1 cellular context compared by ENCODE assay signal in genomic region chr6:10720229-10720959, GRCh38.
TF ChIP-seq lines count a peak whose summit lies in the region.

No MANE protein-coding gene starts in this region.

TF ChIP-seq in HepG2, 621 proteins besides CTCF, POLR2A, EP300 and RAD21 (continued from another document and continues in another):
- TF ChIP-seq THAP7 (CRISPR knock-in tag; IDR thresholded peaks at IDR 0.05) (peak; percentile 89; the same call in 1 of the 2 replicates), ZNF710 (CRISPR knock-in tag; IDR thresholded peaks at IDR 0.05; ENCODE audit: borderline replicate concordance) (no peak), RBM39 (IDR thresholded peaks at IDR 0.05; ENCODE audit: low read depth, low read length, poor library complexity, severe bottlenecking) (peak; percentile 50), HIC2 (CRISPR knock-in tag; IDR thresholded peaks at IDR 0.05; ENCODE audit: low read depth) (peak; percentile 41; the same call in 1 of the 2 replicates), IRF2 (CRISPR knock-in tag; IDR thresholded peaks at IDR 0.05) (no peak), CEBPG (CRISPR knock-in tag; IDR thresholded peaks at IDR 0.05) (no peak), IKZF5 (CRISPR knock-in tag; IDR thresholded peaks at IDR 0.05) (no peak), ZMYM4 (CRISPR knock-in tag; IDR thresholded peaks at IDR 0.05) (0 out of 2 replicates have a peak, but pooled peaks have one; percentile 11), NFE2L1 (CRISPR knock-in tag; IDR thresholded peaks at IDR 0.05; ENCODE audit: borderline replicate concordance) (0 out of 2 replicates have a peak, but pooled peaks have one; percentile 7), ZNF772 (CRISPR knock-in tag; IDR thresholded peaks at IDR 0.05) (peak; percentile 13; the same call in 1 of the 2 replicates), HOXA9 (CRISPR knock-in tag; IDR thresholded peaks at IDR 0.05; ENCODE audit: borderline replicate concordance) (0 out of 2 replicates have a peak, but pooled peaks have one; percentile 59), NKX3-1 (CRISPR knock-in tag; IDR thresholded peaks at IDR 0.05) (peak; percentile 73), KLF9 (CRISPR knock-in tag; IDR thresholded peaks at IDR 0.05; ENCODE audit: low read depth) (peak; percentile 84; the same call in 1 of the 2 replicates), ARID2 (CRISPR knock-in tag; IDR thresholded peaks at IDR 0.05; ENCODE audit: borderline replicate concordance) (no peak), HMGXB4 (CRISPR knock-in tag; IDR thresholded peaks at IDR 0.05; ENCODE audit: borderline replicate concordance in 1 of 2, low read depth in 1 of 2) (peak; percentile 72 to 77; a peak in 2 of 4 replicates), SP2 (CRISPR knock-in tag; IDR thresholded peaks at IDR 0.05) (0 out of 2 replicates have a peak, but pooled peaks have one; percentile 2), ZNF329 (CRISPR knock-in tag; IDR thresholded peaks at IDR 0.05; ENCODE audit: low read depth) (peak; percentile 48; the same call in 1 of the 2 replicates), KAT8 (CRISPR knock-in tag; IDR thresholded peaks at IDR 0.05) (0 out of 2 replicates have a peak, but pooled peaks have one; percentile 63), RARA (CRISPR knock-in tag; IDR thresholded peaks at IDR 0.05) (no peak), ATF7 (IDR thresholded peaks at IDR 0.05) (no peak), ATF7 (CRISPR knock-in tag; IDR thresholded peaks at IDR 0.05) (no peak), TAF1 (CRISPR knock-in tag; IDR thresholded peaks at IDR 0.05) (peak; percentile 61; the same call in 1 of the 2 replicates), SAP130 (CRISPR knock-in tag; IDR thresholded peaks at IDR 0.05; ENCODE audit: low read depth) (peak; percentile 36; the same call in 1 of the 2 replicates), NFYB (CRISPR knock-in tag; IDR thresholded peaks at IDR 0.05) (no peak), SMYD3 (CRISPR knock-in tag; IDR thresholded peaks at IDR 0.05) (no peak), ZNF569 (CRISPR knock-in tag; IDR thresholded peaks at IDR 0.05; ENCODE audit: borderline replicate concordance) (no peak), ZMYM2 (CRISPR knock-in tag; IDR thresholded peaks at IDR 0.05) (no peak), ZXDC (CRISPR knock-in tag; IDR thresholded peaks at IDR 0.05) (no peak), CREM (IDR thresholded peaks at IDR 0.05) (no peak), CREM (CRISPR knock-in tag; IDR thresholded peaks at IDR 0.05) (no peak), PBX2 (CRISPR knock-in tag; IDR thresholded peaks at IDR 0.05) (no peak), ZNF136 (CRISPR knock-in tag; IDR thresholded peaks at IDR 0.05; ENCODE audit: low read depth) (0 out of 2 replicates have a peak, but pooled peaks have one; percentile 7), YY1 (IDR thresholded peaks at IDR 0.05; ENCODE audit: insufficient read depth, insufficient replicate concordance, low read depth, low read length) (peak; percentile 30), NONO (IDR thresholded peaks at IDR 0.05) (no peak), NONO (CRISPR knock-in tag; conservative IDR thresholded peaks at IDR 0.05) (peak; percentile 16; the same call in 1 of the 2 replicates), JARID2 (CRISPR knock-in tag; IDR thresholded peaks at IDR 0.05; ENCODE audit: insufficient replicate concordance) (no peak), HNRNPH1 (optimal IDR thresholded peaks at IDR 0.05; ENCODE audit: low read depth, low read length) (no peak), FOXA1 (IDR thresholded peaks at IDR 0.05) (no peak), FOXA1 (CRISPR knock-in tag; IDR thresholded peaks at IDR 0.05) (no peak), ZFYVE20 (CRISPR knock-in tag; IDR thresholded peaks at IDR 0.05; ENCODE audit: borderline replicate concordance, low read depth) (no peak; the same call in 1 of the 2 replicates), HIVEP1 (CRISPR knock-in tag; IDR thresholded peaks at IDR 0.05) (no peak), ZNF800 (CRISPR knock-in tag; IDR thresholded peaks at IDR 0.05) (no peak; the same call in none of the 2 replicates), BRCA1 (CRISPR knock-in tag; IDR thresholded peaks at IDR 0.05) (no peak), ZNF101 (CRISPR knock-in tag; IDR thresholded peaks at IDR 0.05; ENCODE audit: borderline replicate concordance, low read depth) (no peak), ZNF883 (CRISPR knock-in tag; IDR thresholded peaks at IDR 0.05; ENCODE audit: not compliant biosample characterization) (no peak), ZEB1 (IDR thresholded peaks at IDR 0.05; ENCODE audit: insufficient replicate concordance, low read depth) (no peak), THAP8 (CRISPR knock-in tag; IDR thresholded peaks at IDR 0.05; ENCODE audit: borderline replicate concordance) (peak; percentile 72), HES4 (CRISPR knock-in tag; IDR thresholded peaks at IDR 0.05; ENCODE audit: borderline replicate concordance) (peak; percentile 87), REST (IDR thresholded peaks at IDR 0.05; ENCODE audit: borderline replicate concordance in 1 of 2, low read depth in 1 of 2, low read length in 2 of 2) (no peak)
